In the genomic region with DNA sequence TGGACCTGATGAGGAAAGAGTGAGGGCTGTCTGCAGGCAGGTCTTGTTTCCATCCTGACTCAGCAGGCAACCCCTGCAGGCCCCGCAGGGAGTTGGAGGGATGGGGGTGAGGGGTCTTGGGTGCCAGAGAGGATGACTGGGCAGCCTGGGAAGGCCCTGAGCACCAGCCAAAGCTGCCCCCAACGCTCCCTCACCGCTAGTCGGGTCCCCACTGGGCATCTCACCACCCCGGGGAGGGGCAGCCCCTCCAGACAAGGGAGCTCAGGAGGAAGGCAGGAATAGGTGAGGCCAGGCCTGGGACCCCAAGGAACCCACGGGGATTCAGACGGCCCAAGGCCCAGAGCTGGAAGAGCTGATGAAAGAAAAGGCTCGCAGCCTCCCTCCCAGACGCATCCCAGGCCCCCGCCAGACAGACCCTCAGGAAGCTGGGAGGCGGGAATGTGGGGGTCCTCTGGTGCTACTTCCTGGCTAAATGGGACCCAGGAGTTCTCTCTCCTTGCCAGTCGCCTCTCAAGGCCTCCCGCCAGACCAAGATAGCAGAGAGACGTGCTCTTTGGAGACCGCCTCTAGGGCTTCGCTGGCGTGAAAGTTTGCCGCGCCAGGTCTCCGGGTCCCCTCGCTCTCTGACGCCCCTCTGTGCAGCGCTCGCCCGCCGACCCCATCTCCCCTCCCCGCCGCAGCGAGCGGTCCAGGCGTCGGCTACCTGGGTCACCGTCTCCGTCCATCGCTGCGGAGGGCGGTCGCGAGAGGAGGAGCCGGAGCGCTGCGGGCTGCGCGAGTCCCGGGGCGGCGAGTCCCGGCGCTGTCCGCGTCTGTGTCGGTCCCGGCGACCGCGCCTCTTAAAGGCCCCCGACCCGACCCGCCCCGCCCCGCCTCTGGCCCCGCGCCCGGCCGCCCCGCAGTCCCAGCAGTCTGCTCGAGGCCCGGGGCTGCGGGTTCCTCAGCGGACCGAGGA, we compare ENCODE assay signal across 8 cellular contexts. TPM values are rescaled to one million over a fixed set of nuclear protein-coding genes. Genes with fewer than 3 reads are reported as not detected.
DNase-seq lines count a peak whose midpoint lies in the region; ATAC-seq, FAIRE-seq and TF ChIP-seq lines count a peak whose summit lies in the region.

A gene with protein sequence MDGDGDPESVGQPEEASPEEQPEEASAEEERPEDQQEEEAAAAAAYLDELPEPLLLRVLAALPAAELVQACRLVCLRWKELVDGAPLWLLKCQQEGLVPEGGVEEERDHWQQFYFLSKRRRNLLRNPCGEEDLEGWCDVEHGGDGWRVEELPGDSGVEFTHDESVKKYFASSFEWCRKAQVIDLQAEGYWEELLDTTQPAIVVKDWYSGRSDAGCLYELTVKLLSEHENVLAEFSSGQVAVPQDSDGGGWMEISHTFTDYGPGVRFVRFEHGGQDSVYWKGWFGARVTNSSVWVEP (minus strand): TSS at position 814 of the 955 bp plus-strand sequence. CDS start 89 bp downstream, at position 725.

- H3K4me3 ChIP-seq in KMS-11 (IDR thresholded peaks at IDR 0.05; ENCODE audit: insufficient read depth, low read depth, low read length) (no peak within 1 kb of the TSS), HepG2 (replicated peaks in 1 of 3; ENCODE audit: insufficient read depth in 1 of 3, low read depth in 2 of 3, low read length in 3 of 3) (peak within 1 kb of the TSS; percentile 81 to 89 (median 85)), suprapubic skin (peak within 1 kb of the TSS; percentile 79)

- TF ChIP-seq POLR2A in HepG2 (IDR thresholded peaks at IDR 0.05; ENCODE audit: insufficient read depth in 1 of 2, low read depth in 2 of 2, low read length in 2 of 2) (peak; percentile 51 to 86; a peak in 3 of 4 replicates), suprapubic skin (IDR thresholded peaks at IDR 0.05) (no peak)

- ATAC-seq in activated CD4-positive, CD25-positive, alpha-beta regulatory T cell treated with anti-CD3 and anti-CD28 coated beads, Interleukin-2, amount 50 U/mL, for 24 hours: peak; percentile 18 to 33
- no peak for ATAC-seq in central memory CD8-positive, alpha-beta T cell (replicated peaks; ENCODE audit: extremely low read depth, poor library complexity, severe bottlenecking)
- ATAC-seq in HepG2 (peak; percentile 74), HG03342 (IDR thresholded peaks at IDR 0.05; ENCODE audit: unreplicated experiment) (no peak)

- CTCF ChIA-PET in HepG2 (lab: Yijun Ruan, JAX; ENCODE audit: low intra/inter-chr PET ratio, low total read pairs): interaction anchor here (1.0 kb wide), 1 partner anchor 66 kb away, joined by 4 read pairs; no protein-coding TSS in a partner anchor

- no peak for TF ChIP-seq CTCF in KMS-11 (conservative IDR thresholded peaks at IDR 0.05; ENCODE audit: low read depth, low read length)
- 0 out of 2 replicates have a peak, but pooled peaks have one; percentile 2 for TF ChIP-seq CTCF in HepG2 (CRISPR knock-in tag; IDR thresholded peaks at IDR 0.05)
- no peak for TF ChIP-seq CTCF in suprapubic skin (IDR thresholded peaks at IDR 0.05)

- no peaks in the 10 kb centered on the region for H3K9me3 Mint-ChIP-seq in central memory CD8-positive, alpha-beta T cell

- in situ Hi-C loops in HepG2 (cut with HindIII; ENCODE audit: extremely low pct_ligation_motif_present, low pct_unique_long_range_greater_than_20kb): no loop called here

- no peak for FAIRE-seq in HepG2 (lab: Jason Lieb, UNC)

- TF ChIP-seq EP300 in HepG2 (IDR thresholded peaks at IDR 0.05; ENCODE audit: low read depth in 2 of 2, low read length in 2 of 2): no peak
- no peak for TF ChIP-seq EP300 in HepG2 (CRISPR knock-in tag; IDR thresholded peaks at IDR 0.05; ENCODE audit: borderline replicate concordance)
- TF ChIP-seq EP300 in suprapubic skin (IDR thresholded peaks at IDR 0.05): no peak

- no peak for DNase-seq in activated CD4-positive, CD25-positive, alpha-beta regulatory T cell (lab: John Stamatoyannopoulos, UW)
- no peak for DNase-seq in central memory CD8-positive, alpha-beta T cell (ENCODE audit: low spot score in 2 of 2)
- DNase-seq in HepG2 (ENCODE audit: low spot score) (no peak), suprapubic skin (ENCODE audit: low spot score in 2 of 2) (no peak), hepatic stellate cell (ENCODE audit: low spot score) (no peak)

- H3K4me1 ChIP-seq in KMS-11 (ENCODE audit: low read depth, poor library complexity, severe bottlenecking) (peaks cover 8% of the 10 kb centered on the region), HepG2 (ENCODE audit: insufficient read depth, low read length) (peaks cover 61% of the 10 kb centered on the region), suprapubic skin (peaks cover 35% of the 10 kb centered on the region)

- no peak for TF ChIP-seq RAD21 in HepG2 (CRISPR knock-in tag; IDR thresholded peaks at IDR 0.05)

- H3K4me3 Mint-ChIP-seq in central memory CD8-positive, alpha-beta T cell: peak within 1 kb of the TSS; percentile 74

- POLR2A ChIA-PET in HepG2 (lab: Yijun Ruan, JAX): interaction anchor here (0.8 to 4.0 kb wide), 22 partner anchors 8 to 554 kb away, joined by 3 to 45 read pairs (median 4); a partner anchor contains a TSS

- no peak within 1 kb of the TSS for H3K9ac ChIP-seq in KMS-11
- peak within 1 kb of the TSS; percentile 83 for H3K9ac ChIP-seq in HepG2 (ENCODE audit: insufficient read depth, low read depth, low read length)

- H3K79me2 ChIP-seq in KMS-11 (ENCODE audit: insufficient read depth, low read depth) (no peaks in the 10 kb centered on the region), HepG2 (ENCODE audit: insufficient read depth, low read length) (peaks cover 20% of the 10 kb centered on the region)

- intact Hi-C loops in HepG2 (cut with micrococcal nuclease; ENCODE audit: unreplicated experiment): loop anchor here (5.0 kb wide), 2 partner anchors 63 to 148 kb away; no protein-coding TSS in a partner anchor

- H3K36me3 ChIP-seq in KMS-11 (ENCODE audit: insufficient read depth) (no peaks in the 10 kb centered on the region), HepG2 (replicated peaks in 1 of 2; ENCODE audit: control insufficient read depth in 1 of 2, insufficient read depth in 2 of 2, low read length in 2 of 2) (peaks cover 5 to 15% of the 10 kb centered on the region in 2 experiments), suprapubic skin (peaks cover 7% of the 10 kb centered on the region)

- H3K9me3 ChIP-seq in HepG2 (ENCODE audit: low read length) (no peaks in the 10 kb centered on the region), suprapubic skin (no peaks in the 10 kb centered on the region)

- H4K20me1 ChIP-seq in KMS-11 (ENCODE audit: insufficient read depth) (no peaks in the 10 kb centered on the region), HepG2 (ENCODE audit: insufficient read depth, low read length) (peaks cover 8% of the 10 kb centered on the region)

- H3K4me1 Mint-ChIP-seq in central memory CD8-positive, alpha-beta T cell: peaks cover 26% of the 10 kb centered on the region

- 0% methylated on average over 4 of the region's 71 CpGs for WGBS in HepG2 (ENCODE audit: low lambda C conversion rate)
- 20% methylated on average over 31 of the region's 71 CpGs for WGBS in suprapubic skin

- peak within 1 kb of the TSS; percentile 38; the same call in 1 of the 2 replicates for H2AFZ ChIP-seq in KMS-11 (ENCODE audit: low read depth)
- H2AFZ ChIP-seq in HepG2 (ENCODE audit: low read length): no peak within 1 kb of the TSS

- TSS peak; percentile 58 for BruUV-seq in HepG2 (replicated peaks; lab: Mats Ljungman, UMichigan)

- no peaks in the 10 kb centered on the region for H3K27me3 Mint-ChIP-seq in central memory CD8-positive, alpha-beta T cell

- H3K4me2 ChIP-seq in KMS-11: peak within 1 kb of the TSS; percentile 29; the same call in 1 of the 2 replicates
- H3K4me2 ChIP-seq in HepG2 (ENCODE audit: low read depth, low read length): peak within 1 kb of the TSS; percentile 88

- no peak within 1 kb of the TSS for H3K27ac ChIP-seq in KMS-11
- peak within 1 kb of the TSS; percentile 74 for H3K27ac ChIP-seq in HepG2 (ENCODE audit: extremely low read length, insufficient read depth, low read length)
- peak within 1 kb of the TSS; percentile 78 for H3K27ac ChIP-seq in suprapubic skin

- H3K27ac Mint-ChIP-seq in central memory CD8-positive, alpha-beta T cell (ENCODE audit: low read depth): no peak within 1 kb of the TSS

- peaks cover 19% of the 10 kb centered on the region for H3K36me3 Mint-ChIP-seq in central memory CD8-positive, alpha-beta T cell (ENCODE audit: insufficient read depth)

- H3K27me3 ChIP-seq in KMS-11 (ENCODE audit: insufficient read depth, low read depth) (no peaks in the 10 kb centered on the region), HepG2 (ENCODE audit: control insufficient read depth in 1 of 2, insufficient read depth in 2 of 2, low read length in 2 of 2) (no peaks in the 10 kb centered on the region), suprapubic skin (peaks cover 6% of the 10 kb centered on the region)

TF ChIP-seq in HepG2, 621 proteins besides CTCF, POLR2A, EP300 and RAD21 (continues in another document):
- TF ChIP-seq ZNF780A (CRISPR knock-in tag; IDR thresholded peaks at IDR 0.05): no peak

RNA-seq across cellular contexts. Expression of the gene that starts here (rescaled TPM):
- total RNA-seq in HepG2 (2016; rRNA removed; fragmentation: Illumina TruSeq; extraction: Trizol) (112 and 118 TPM in 2 replicates), suprapubic skin (10 to 100 TPM in 3 of 4 donors, 1 to 10 TPM in 1; 8.2 to 16.7 (median 13.5) TPM)
- total RNA-seq in HepG2 (2016; cell fraction: cytosol; rRNA removed; fragmentation: Illumina TruSeq; extraction: Trizol; ENCODE audit: low read depth): 24.1 and 26.6 TPM in 2 replicates
- 117 and 122 TPM in 2 replicates for total RNA-seq in HepG2 (2016; cell fraction: insoluble cytoplasmic fraction; rRNA removed; fragmentation: Illumina TruSeq; extraction: Trizol)
- total RNA-seq in HepG2 (2016; cell fraction: membrane; rRNA removed; fragmentation: Illumina TruSeq; extraction: Trizol): 42.0 and 46.9 TPM in 2 replicates
- 44.1 and 50.6 TPM in 2 replicates for total RNA-seq in HepG2 (2016; cell fraction: nucleus; rRNA removed; fragmentation: Illumina TruSeq; extraction: Trizol)
- polyA plus RNA-seq in HepG2 (2011; rRNA removed): 79.1 and 79.3 TPM in 2 replicates
- 111 and 159 TPM in 2 replicates for polyA plus RNA-seq in HepG2 (2011; cell fraction: cytosol; rRNA removed)
- polyA plus RNA-seq in HepG2 (2011; cell fraction: nucleus; rRNA removed): 117 and 119 TPM in 2 replicates
- 56.3 and 79.3 TPM in 2 replicates for polyA plus RNA-seq in HepG2 (2012)
- 32.5 and 36.0 TPM in 2 replicates for polyA plus RNA-seq in HepG2 (2016; cell fraction: cytosol; fragmentation: Illumina TruSeq; extraction: Trizol; ENCODE audit: low read depth)
- 190 and 198 TPM in 2 replicates for polyA plus RNA-seq in HepG2 (2016; cell fraction: insoluble cytoplasmic fraction; fragmentation: Illumina TruSeq; extraction: Trizol; ENCODE audit: low read depth)
- polyA plus RNA-seq in HepG2 (2016; cell fraction: membrane; fragmentation: Illumina TruSeq; extraction: Trizol; ENCODE audit: low read depth): 55.6 and 59.6 TPM in 2 replicates
- 151 and 157 TPM in 2 replicates for polyA plus RNA-seq in HepG2 (2016; cell fraction: nucleus; fragmentation: Illumina TruSeq; extraction: Trizol; ENCODE audit: insufficient read depth, low read depth)
- 7.8 and 69.7 TPM in 2 replicates for polyA minus RNA-seq in HepG2 (2011; rRNA and poly(A)+ RNA removed; ENCODE audit: low replicate concordance)
- 28.6 and 33.3 TPM in 2 replicates for polyA minus RNA-seq in HepG2 (2011; cell fraction: cytosol; rRNA and poly(A)+ RNA removed)
- 16.7 and 18.5 TPM in 2 replicates for polyA minus RNA-seq in HepG2 (2011; cell fraction: nucleus; rRNA and poly(A)+ RNA removed)

Comparison
In these comparisons a context has a peak if more than half of its experiments do, and no peak if none do; other contexts are left out.
1. ATAC-seq: peak in activated CD4-positive, CD25-positive, alpha-beta regulatory T cell treated with anti-CD3 and anti-CD28 coated beads, Interleukin-2, amount 50 U/mL, for 24 hours (2 of 2) and HepG2 (single experiment); none in central memory CD8-positive, alpha-beta T cell (single experiment) and HG03342 (single experiment).
2. POLR2A ChIP-seq: peak in HepG2 (2 of 2); none in suprapubic skin (0 of 2).